Comparison of ENCODE assay signal across 1 cellular context in genomic region chr16:9597967-9598730, GRCh38.
TF ChIP-seq lines count a peak whose summit lies in the region.

No MANE protein-coding gene starts in this region.

TF ChIP-seq in K562, 482 proteins besides CTCF, POLR2A, EP300 and RAD21 (continued from another document):
- TF ChIP-seq YY1 (IDR thresholded peaks at IDR 0.05; ENCODE audit: borderline replicate concordance in 1 of 3, control insufficient read depth in 1 of 3, extremely low read depth in 1 of 3, insufficient read depth in 3 of 3, insufficient read length in 1 of 3, insufficient replicate concordance in 2 of 3, low read depth in 1 of 3, low read length in 2 of 3): peak in 1 of 3 experiments; percentile 20
- no peak for TF ChIP-seq SRSF3 (IDR thresholded peaks at IDR 0.05; ENCODE audit: insufficient read depth, low read length)
- no peak for TF ChIP-seq ZNF277 (CRISPR knock-in tag; IDR thresholded peaks at IDR 0.05; ENCODE audit: borderline replicate concordance)
- no peak for TF ChIP-seq ZHX1 (conservative IDR thresholded peaks at IDR 0.05; ENCODE audit: low read length)
